In the genomic region with DNA sequence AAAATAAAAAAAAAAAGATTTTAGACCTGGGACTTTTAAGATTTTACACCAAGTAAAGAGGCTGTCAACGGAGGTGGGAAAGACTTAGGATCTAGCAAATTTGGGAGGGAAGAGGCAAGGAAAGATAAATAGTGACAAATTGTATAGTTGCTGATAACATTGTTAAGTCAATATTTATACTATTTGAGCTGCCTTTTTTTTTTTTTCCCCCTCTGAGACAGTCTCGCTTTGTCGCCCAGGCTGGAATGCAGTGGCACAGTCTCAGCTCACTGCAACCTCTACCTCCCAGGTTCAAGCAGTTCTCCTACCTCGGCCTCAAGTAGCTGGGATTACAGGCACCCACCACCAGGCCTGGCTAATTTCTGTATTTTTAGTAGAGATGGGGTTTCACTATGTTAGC, we compare ENCODE assay signal across 18 cellular contexts.
A peak's percentile ranks its signal among the peaks of the same experiment; 100 is the strongest.
DNase-seq lines count a peak whose midpoint lies in the region; ATAC-seq and TF ChIP-seq lines count a peak whose summit lies in the region.
"Had no signal": no experiment of that assay in that cellular context is flagged by ENCODE, and none has a peak within 500 bp of the region (broad histone marks: within the 10 kb centered on the region; RNA-seq: fewer than 3 reads in every experiment).

No MANE protein-coding gene starts in this region.

- no peak for TF ChIP-seq CTCF in left ventricle myocardium inferior (IDR thresholded peaks at IDR 0.05; ENCODE audit: borderline replicate concordance)
- no peak for TF ChIP-seq CTCF in endothelial cell (IDR thresholded peaks at IDR 0.05; ENCODE audit: unreplicated experiment)
- TF ChIP-seq CTCF in mucosa of descending colon (IDR thresholded peaks at IDR 0.05), result no peak
- no peak for TF ChIP-seq CTCF in upper lobe of right lung (IDR thresholded peaks at IDR 0.05)

- no peaks in the 10 kb centered on the region for H3K36me3 Mint-ChIP-seq in endothelial cell (ENCODE audit: low read depth, unreplicated experiment)

- no peaks in the 10 kb centered on the region for H3K9me3 Mint-ChIP-seq in endothelial cell (ENCODE audit: unreplicated experiment)
- H3K9me3 Mint-ChIP-seq: T-cell had no signal

- H3K4me3 ChIP-seq in left ventricle myocardium inferior (no peak overlapping the region), mucosa of descending colon (no peak overlapping the region), upper lobe of right lung (no peak overlapping the region)
- H3K4me3 ChIP-seq: breast epithelium, MG63, prostate gland had no signal

- no peaks in the 10 kb centered on the region for H3K27me3 ChIP-seq in left ventricle myocardium inferior (ENCODE audit: low read depth)
- no peaks in the 10 kb centered on the region for H3K27me3 ChIP-seq in upper lobe of right lung
- H3K27me3 ChIP-seq: breast epithelium, MG63 had no signal

- peak overlapping the region; percentile 26 for H3K27ac ChIP-seq in left ventricle myocardium inferior (replicated peaks)
- no peak overlapping the region for H3K27ac ChIP-seq in upper lobe of right lung
- H3K27ac ChIP-seq: breast epithelium, HL-60, prostate gland had no signal

- DNase-seq in left ventricle myocardium inferior (no peak), cardiac septum (ENCODE audit: low spot score) (no peak), endothelial cell (ENCODE audit: low spot score) (no peak), mucosa of descending colon (no peak), upper lobe of right lung (no peak), NCI-H748 (lab: John Stamatoyannopoulos, UW; ENCODE audit: unreplicated experiment) (no peak), putamen (ENCODE audit: low spot score) (no peak)
- DNase-seq: activated CD4-positive, alpha-beta T cell treated with anti-CD3 and anti-CD28 coated beads, Interleukin-2, amount 50 U/mL, for 1 hour; dermis blood vessel endothelial cell; MG63; NCI-H1694 treated with DMSO at 0.1 percent for 48 hours; stimulated activated CD4-positive, alpha-beta T cell treated with anti-CD3 and anti-CD28 coated beads, Interleukin-4, amount 100 ng/mL, for 1 hour; stimulated activated naive CD8-positive, alpha-beta T cell treated with anti-CD3 and anti-CD28 coated beads, Interleukin-15, Interleukin-2, amounts not matched to agents 100 U/mL and 50 U/mL, for 24 hours; T-cell had no signal

- H3K36me3 ChIP-seq in left ventricle myocardium inferior (peaks cover 6% of the 10 kb centered on the region), mucosa of descending colon (ENCODE audit: low read depth) (no peaks in the 10 kb centered on the region), upper lobe of right lung (no peaks in the 10 kb centered on the region)
- H3K36me3 ChIP-seq: breast epithelium, MG63, prostate gland had no signal

- H3K27ac Mint-ChIP-seq in endothelial cell (ENCODE audit: unreplicated experiment), result peak overlapping the region; percentile 13
- H3K27ac Mint-ChIP-seq: T-cell had no signal

- peaks cover 2% of the 10 kb centered on the region for H3K27me3 Mint-ChIP-seq in endothelial cell (ENCODE audit: unreplicated experiment)
- H3K27me3 Mint-ChIP-seq: T-cell had no signal

- intact Hi-C loops in left ventricle myocardium inferior (cut with micrococcal nuclease) (no loop called here), cardiac septum (cut with DNase I) (no loop called here), mucosa of descending colon (cut with DNase I, micrococcal nuclease) (no loop called here), upper lobe of right lung (cut with DNase I) (no loop called here)

- H3K4me1 ChIP-seq in left ventricle myocardium inferior (peaks cover 41% of the 10 kb centered on the region), mucosa of descending colon (ENCODE audit: low read depth) (peaks cover 5% of the 10 kb centered on the region), upper lobe of right lung (peaks cover 9% of the 10 kb centered on the region)
- H3K4me1 ChIP-seq: breast epithelium, prostate gland had no signal

- peak; percentile 51 for ATAC-seq in mucosa of descending colon
- peak; percentile 49 for ATAC-seq in upper lobe of right lung
- ATAC-seq in HG02623 (IDR thresholded peaks at IDR 0.05; ENCODE audit: unreplicated experiment), result no peak
- ATAC-seq: stimulated activated naive CD8-positive, alpha-beta T cell treated with anti-CD3 and anti-CD28 coated beads, Interleukin-15, Interleukin-2, amounts not matched to agents 100 U/mL and 50 U/mL, for 24 hours; T-cell had no signal

- no peak overlapping the region for H3K4me3 Mint-ChIP-seq in endothelial cell (ENCODE audit: unreplicated experiment)
- H3K4me3 Mint-ChIP-seq: T-cell had no signal

- H3K4me1 Mint-ChIP-seq in endothelial cell (ENCODE audit: unreplicated experiment), result peaks cover 34% of the 10 kb centered on the region
- H3K4me1 Mint-ChIP-seq: T-cell had no signal

- no peaks in the 10 kb centered on the region for H3K9me3 ChIP-seq in left ventricle myocardium inferior (replicated peaks)
- H3K9me3 ChIP-seq in mucosa of descending colon, result no peaks in the 10 kb centered on the region
- no peaks in the 10 kb centered on the region for H3K9me3 ChIP-seq in upper lobe of right lung
- H3K9me3 ChIP-seq: breast epithelium, MG63, prostate gland had no signal
